Comparison of ENCODE assay signal across 12 cellular contexts in genomic region chr20:34299925-34300806, GRCh38. TPM values are rescaled to one million over a fixed set of nuclear protein-coding genes. Genes with fewer than 3 reads are reported as not detected.
A peak's percentile ranks its signal among the peaks of the same experiment; 100 is the strongest.
DNase-seq lines count a peak whose midpoint lies in the region; ATAC-seq and TF ChIP-seq lines count a peak whose summit lies in the region.
"Had no signal": no experiment of that assay in that cellular context is flagged by ENCODE, and none has a peak within 500 bp of the region (broad histone marks: within the 10 kb centered on the region; RNA-seq: fewer than 3 reads in every experiment).

No MANE protein-coding gene starts in this region.

- H3K9me3 Mint-ChIP-seq in mesothelial cell of epicardium (no peaks in the 10 kb centered on the region), type B pancreatic cell (no peaks in the 10 kb centered on the region)
- H3K9me3 Mint-ChIP-seq: nephron progenitor cell; T-helper 1 cell treated with Interleukin-12 subunit alpha and Interleukin-12 subunit beta and Interleukin-4 antibody, amounts not matched to agents 30 μg/mL and 1 μg/mL, for 36 hours had no signal

- intact Hi-C loops in uterus (cut with DNase I; ENCODE audit: low total_unique reads) = no loop called here

- peaks cover 81% of the 10 kb centered on the region for H3K79me2 ChIP-seq in Karpas-422 (ENCODE audit: low read length)

- H3K27me3 Mint-ChIP-seq in mesothelial cell of epicardium (ENCODE audit: low read depth) (no peaks in the 10 kb centered on the region), type B pancreatic cell (no peaks in the 10 kb centered on the region)

- H3K27ac Mint-ChIP-seq in mesothelial cell of epicardium = no peak overlapping the region
- no peak overlapping the region for H3K27ac Mint-ChIP-seq in type B pancreatic cell
- H3K27ac Mint-ChIP-seq: nephron progenitor cell; T-helper 1 cell treated with Interleukin-12 subunit alpha and Interleukin-12 subunit beta and Interleukin-4 antibody, amounts not matched to agents 30 μg/mL and 1 μg/mL, for 36 hours had no signal

- DNase-seq in DMS153 treated with DMSO at 0.1 percent for 48 hours (lab: John Stamatoyannopoulos, UW; ENCODE audit: unreplicated experiment) (peak; percentile 7), Karpas-422 (no peak), RWPE2 (ENCODE audit: low spot score) (no peak), kidney glomerular epithelial cell (lab: John Stamatoyannopoulos, UW) (peak; percentile 21), NCI-H226 (no peak), mesothelial cell of epicardium (ENCODE audit: low spot score in 2 of 2, unreplicated experiment in 2 of 2) (no peak), uterus (no peak), type B pancreatic cell (ENCODE audit: extremely low spot score, unreplicated experiment) (no peak)
- DNase-seq: effector memory CD4-positive, alpha-beta T cell; nephron progenitor cell; stomach had no signal

- no peak for TF ChIP-seq CTCF in RWPE2 (IDR thresholded peaks at IDR 0.05; ENCODE audit: poor library complexity, severe bottlenecking)
- no peak for TF ChIP-seq CTCF in mesothelial cell of epicardium (IDR thresholded peaks at IDR 0.05; ENCODE audit: unreplicated experiment)
- TF ChIP-seq CTCF in uterus (IDR thresholded peaks at IDR 0.05) = no peak
- no peak for TF ChIP-seq CTCF in type B pancreatic cell (conservative IDR thresholded peaks at IDR 0.05)

- H3K9me3 ChIP-seq in Karpas-422 (ENCODE audit: low read length) = no peaks in the 10 kb centered on the region
- H3K9me3 ChIP-seq in RWPE2 (ENCODE audit: severe bottlenecking) = no peaks in the 10 kb centered on the region
- H3K9me3 ChIP-seq in uterus = no peaks in the 10 kb centered on the region
- H3K9me3 ChIP-seq: stomach had no signal

- peaks cover 12% of the 10 kb centered on the region; the same call in 1 of the 2 replicates for H3K36me3 ChIP-seq in Karpas-422 (ENCODE audit: insufficient read depth, low read length)
- H3K36me3 ChIP-seq in RWPE2 (ENCODE audit: low read depth) = peaks cover 66% of the 10 kb centered on the region
- H3K36me3 ChIP-seq in uterus = no peaks in the 10 kb centered on the region

- H3K27ac ChIP-seq in Karpas-422 (ENCODE audit: low read length) (no peak overlapping the region), RWPE2 (ENCODE audit: poor library complexity, severe bottlenecking) (peak overlapping the region; percentile 70), uterus (no peak overlapping the region)
- H3K27ac ChIP-seq: stomach had no signal

- no peak for ATAC-seq in RWPE2 (ENCODE audit: low read depth)

- H3K9ac ChIP-seq in Karpas-422 (ENCODE audit: low read length) = no peak overlapping the region

- H2AFZ ChIP-seq in Karpas-422 (ENCODE audit: low read length) = no peak overlapping the region

- H3K4me3 ChIP-seq in Karpas-422 (ENCODE audit: low read length) (no peak overlapping the region), RWPE2 (ENCODE audit: severe bottlenecking) (no peak overlapping the region), uterus (no peak overlapping the region)

- peaks cover 35% of the 10 kb centered on the region for H4K20me1 ChIP-seq in Karpas-422 (ENCODE audit: insufficient read depth, low read depth, low read length)

- H3K36me3 Mint-ChIP-seq in mesothelial cell of epicardium (peaks cover 5% of the 10 kb centered on the region), type B pancreatic cell (peaks cover 10% of the 10 kb centered on the region)

- H3K4me1 ChIP-seq in Karpas-422 (ENCODE audit: low read length) = peaks cover 30% of the 10 kb centered on the region
- H3K4me1 ChIP-seq in RWPE2 (ENCODE audit: insufficient read depth, poor library complexity, severe bottlenecking) = peaks cover 21% of the 10 kb centered on the region
- H3K4me1 ChIP-seq in uterus = no peaks in the 10 kb centered on the region

- H3K9me2 ChIP-seq in Karpas-422 (replicated peaks; ENCODE audit: insufficient read depth, low read length) = no peaks in the 10 kb centered on the region

- H3K4me1 Mint-ChIP-seq in mesothelial cell of epicardium (peaks cover 11% of the 10 kb centered on the region), type B pancreatic cell (ENCODE audit: unreplicated experiment) (peaks cover 22% of the 10 kb centered on the region)

- H3K27me3 ChIP-seq in Karpas-422 (ENCODE audit: low read length) (no peaks in the 10 kb centered on the region), RWPE2 (ENCODE audit: insufficient read depth, poor library complexity, severe bottlenecking) (no peaks in the 10 kb centered on the region), uterus (no peaks in the 10 kb centered on the region)
- H3K27me3 ChIP-seq: stomach had no signal

- H3K4me3 Mint-ChIP-seq in mesothelial cell of epicardium = no peak overlapping the region
- H3K4me3 Mint-ChIP-seq in type B pancreatic cell = no peak overlapping the region
- H3K4me3 Mint-ChIP-seq: nephron progenitor cell had no signal

- peak overlapping the region; percentile 75 for H3K4me2 ChIP-seq in Karpas-422 (ENCODE audit: low read depth, low read length, poor library complexity, severe bottlenecking)

- TF ChIP-seq POLR2A in uterus (IDR thresholded peaks at IDR 0.05) = no peak

RNA-seq across cellular contexts. Expression of gene AHCY, which starts 3.0 kb away (rescaled TPM):
- total RNA-seq in Karpas-422 (2014; rRNA removed; shearing (Covaris generic); ENCODE audit: low replicate concordance) = 191 and 277 TPM in 2 replicates
- total RNA-seq in mesothelial cell of epicardium (149 to 152 TPM (median 150 TPM) in 3 replicates), uterus (10 to 100 TPM; 53.8 to 82.7 (median 73.3) TPM), type B pancreatic cell (ENCODE audit: low replicate concordance) (242 and 342 TPM in 2 replicates)

RNA-seq across cellular contexts. Expression of gene ASIP, which starts 58.9 kb away (rescaled TPM):
- not detected in 2 replicates for total RNA-seq in Karpas-422 (2014; rRNA removed; shearing (Covaris generic); ENCODE audit: low replicate concordance)
- total RNA-seq in mesothelial cell of epicardium (not detected in 3 replicates), uterus (not detected), type B pancreatic cell (ENCODE audit: low replicate concordance) (1.1 TPM in 1 of 2 replicates, not detected in the other)
- total RNA-seq: stomach had no signal

Comparison
In these comparisons a context has a peak if more than half of its experiments do, and no peak if none do; other contexts are left out.
1. DNase-seq: peak in DMS153 treated with DMSO at 0.1 percent for 48 hours (single experiment) and kidney glomerular epithelial cell (single experiment); none in Karpas-422 (single experiment), RWPE2 (single experiment), NCI-H226 (single experiment), mesothelial cell of epicardium (0 of 2), uterus (0 of 2) and type B pancreatic cell (single experiment).